Comparison of ENCODE assay signal across 27 cellular contexts in genomic region chr1:151891515-151891914, GRCh38. TPM values are rescaled to one million over a fixed set of nuclear protein-coding genes. Genes with fewer than 3 reads are reported as not detected.
DNase-seq lines count a peak whose midpoint lies in the region; ATAC-seq and TF ChIP-seq lines count a peak whose summit lies in the region.
"Had no signal": no experiment of that assay in that cellular context is flagged by ENCODE, and none has a peak within 500 bp of the region (broad histone marks: within the 10 kb centered on the region; RNA-seq: fewer than 3 reads in every experiment).

No MANE protein-coding gene starts in this region.

- TF ChIP-seq POLR2A in right lobe of liver (IDR thresholded peaks at IDR 0.05) = no peak

- H3K36me3 ChIP-seq in Karpas-422 (ENCODE audit: insufficient read depth, low read length) (peaks cover 49% of the 10 kb centered on the region), mesodermal cell (ENCODE audit: control insufficient read depth, insufficient read depth, low read length) (peaks cover 39% of the 10 kb centered on the region), right lobe of liver (peaks cover 0 to 29% (median 2%) of the 10 kb centered on the region in 4 donors)
- H3K36me3 ChIP-seq: thoracic aorta had no signal

- no peaks in the 10 kb centered on the region for H3K9me3 Mint-ChIP-seq in activated naive CD4-positive, alpha-beta T cell treated with anti-CD3 and anti-CD28 coated beads for 36 hours
- H3K9me3 Mint-ChIP-seq in activated T-helper 2 cell treated with anti-CD3 and anti-CD28 coated beads, Interferon-gamma antibody, Interleukin-2, Interleukin-4, amounts not matched to agents 10 μg/mL and 5 μg/mL and 100 μg/mL, durations not matched to agents 14 hours and 24 hours and 36 hours = no peaks in the 10 kb centered on the region
- H3K9me3 Mint-ChIP-seq: stimulated activated memory B cell treated with anti-CD40 and anti-IgM and Interleukin-4, amounts not matched to agents 10 μg/mL and 1 μg/mL and 100 μg/mL, for 72 hours had no signal

- no peaks in the 10 kb centered on the region for H3K9me3 ChIP-seq in Karpas-422 (ENCODE audit: low read length)
- H3K9me3 ChIP-seq in mesodermal cell (ENCODE audit: control insufficient read depth, low read length) = peaks cover 5% of the 10 kb centered on the region
- no peaks in the 10 kb centered on the region for H3K9me3 ChIP-seq in right lobe of liver
- H3K9me3 ChIP-seq: esophagus muscularis mucosa, gastroesophageal sphincter, thoracic aorta had no signal

- H3K27ac ChIP-seq in Karpas-422 (ENCODE audit: low read length) = peak overlapping the region; percentile 33
- peak overlapping the region; percentile 61 for H3K27ac ChIP-seq in mesodermal cell (ENCODE audit: low read depth, low read length, severe bottlenecking)
- H3K27ac ChIP-seq in coronary artery = no peak overlapping the region
- H3K27ac ChIP-seq in right lobe of liver = no peak overlapping the region
- H3K27ac ChIP-seq: esophagus muscularis mucosa, gastroesophageal sphincter, psoas muscle, thoracic aorta had no signal

- H2AFZ ChIP-seq in Karpas-422 (ENCODE audit: low read length) = no peak overlapping the region

- CTCF ChIA-PET in activated naive CD4-positive, alpha-beta T cell treated with anti-CD3 and anti-CD28 coated beads for 36 hours (lab: Charles Lee) = interaction anchor here (1.2 to 1.5 kb wide), 3 partner anchors 9 to 110 kb away, joined by 3 read pairs; no protein-coding TSS in a partner anchor

- intact Hi-C loops in activated naive CD4-positive, alpha-beta T cell treated with anti-CD3 and anti-CD28 coated beads for 36 hours (cut with micrococcal nuclease) = loop anchor here (1.0 kb wide), 1 partner anchor 40 kb away; no protein-coding TSS in a partner anchor
- intact Hi-C loops in activated T-helper 2 cell treated with anti-CD3 and anti-CD28 coated beads, Interferon-gamma antibody, Interleukin-2, Interleukin-4, amounts not matched to agents 10 μg/mL and 5 μg/mL and 100 μg/mL, durations not matched to agents 14 hours and 24 hours and 36 hours (cut with micrococcal nuclease) = no loop called here
- intact Hi-C loops in right lobe of liver (cut with DNase I) = no loop called here

- H3K27me3 ChIP-seq in Karpas-422 (ENCODE audit: low read length) = no peaks in the 10 kb centered on the region
- H3K27me3 ChIP-seq in right lobe of liver = no peaks in the 10 kb centered on the region
- H3K27me3 ChIP-seq: esophagus muscularis mucosa, gastroesophageal sphincter had no signal

- no peak for TF ChIP-seq CTCF in coronary artery (IDR thresholded peaks at IDR 0.05)
- no peak for TF ChIP-seq CTCF in right lobe of liver (IDR thresholded peaks at IDR 0.05)

- H3K4me3 Mint-ChIP-seq in activated naive CD4-positive, alpha-beta T cell treated with anti-CD3 and anti-CD28 coated beads for 36 hours = no peak overlapping the region
- H3K4me3 Mint-ChIP-seq in activated T-helper 2 cell treated with anti-CD3 and anti-CD28 coated beads, Interferon-gamma antibody, Interleukin-2, Interleukin-4, amounts not matched to agents 10 μg/mL and 5 μg/mL and 100 μg/mL, durations not matched to agents 14 hours and 24 hours and 36 hours (ENCODE audit: low read depth) = no peak overlapping the region
- H3K4me3 Mint-ChIP-seq: activated B cell treated with CpG ODN at 0.5 μM for 24 hours; stimulated activated memory B cell treated with anti-CD40 and anti-IgM and Interleukin-4, amounts not matched to agents 10 μg/mL and 1 μg/mL and 100 μg/mL, for 72 hours had no signal

- H3K4me3 ChIP-seq in Karpas-422 (ENCODE audit: low read length) (no peak overlapping the region), mesodermal cell (ENCODE audit: extremely low read depth, insufficient read depth, low read length, poor library complexity, severe bottlenecking) (no peak overlapping the region), coronary artery (no peak overlapping the region), right lobe of liver (no peak overlapping the region)
- H3K4me3 ChIP-seq: esophagus muscularis mucosa, gastroesophageal sphincter, psoas muscle, thoracic aorta had no signal

- H3K4me1 Mint-ChIP-seq in activated naive CD4-positive, alpha-beta T cell treated with anti-CD3 and anti-CD28 coated beads for 36 hours (ENCODE audit: low read depth) = peaks cover 33% of the 10 kb centered on the region
- H3K4me1 Mint-ChIP-seq in activated T-helper 2 cell treated with anti-CD3 and anti-CD28 coated beads, Interferon-gamma antibody, Interleukin-2, Interleukin-4, amounts not matched to agents 10 μg/mL and 5 μg/mL and 100 μg/mL, durations not matched to agents 14 hours and 24 hours and 36 hours (ENCODE audit: low read depth) = peaks cover 27% of the 10 kb centered on the region
- H3K4me1 Mint-ChIP-seq: activated B cell treated with CpG ODN at 0.5 μM for 24 hours; stimulated activated memory B cell treated with anti-CD40 and anti-IgM and Interleukin-4, amounts not matched to agents 10 μg/mL and 1 μg/mL and 100 μg/mL, for 72 hours had no signal

- peak overlapping the region; percentile 15 for H3K27ac Mint-ChIP-seq in activated naive CD4-positive, alpha-beta T cell treated with anti-CD3 and anti-CD28 coated beads for 36 hours
- peak overlapping the region; percentile 76 for H3K27ac Mint-ChIP-seq in activated T-helper 2 cell treated with anti-CD3 and anti-CD28 coated beads, Interferon-gamma antibody, Interleukin-2, Interleukin-4, amounts not matched to agents 10 μg/mL and 5 μg/mL and 100 μg/mL, durations not matched to agents 14 hours and 24 hours and 36 hours
- H3K27ac Mint-ChIP-seq: activated B cell treated with CpG ODN at 0.5 μM for 24 hours; stimulated activated memory B cell treated with anti-CD40 and anti-IgM and Interleukin-4, amounts not matched to agents 10 μg/mL and 1 μg/mL and 100 μg/mL, for 72 hours had no signal

- no peak overlapping the region for H3K4me2 ChIP-seq in Karpas-422 (ENCODE audit: low read depth, low read length, poor library complexity, severe bottlenecking)

- no peaks in the 10 kb centered on the region for H4K20me1 ChIP-seq in Karpas-422 (ENCODE audit: insufficient read depth, low read depth, low read length)

- H3K36me3 Mint-ChIP-seq in activated naive CD4-positive, alpha-beta T cell treated with anti-CD3 and anti-CD28 coated beads for 36 hours (ENCODE audit: low read depth) = peaks cover 59% of the 10 kb centered on the region
- peaks cover 73% of the 10 kb centered on the region for H3K36me3 Mint-ChIP-seq in activated T-helper 2 cell treated with anti-CD3 and anti-CD28 coated beads, Interferon-gamma antibody, Interleukin-2, Interleukin-4, amounts not matched to agents 10 μg/mL and 5 μg/mL and 100 μg/mL, durations not matched to agents 14 hours and 24 hours and 36 hours (ENCODE audit: low read depth)

- H3K4me1 ChIP-seq in Karpas-422 (ENCODE audit: low read length) (peaks cover 2% of the 10 kb centered on the region; the same call in 1 of the 2 replicates), mesodermal cell (ENCODE audit: control insufficient read depth, insufficient read depth, low read length, poor library complexity, severe bottlenecking) (peaks cover 20% of the 10 kb centered on the region), right lobe of liver (no peaks in the 10 kb centered on the region)
- H3K4me1 ChIP-seq: esophagus muscularis mucosa, gastroesophageal sphincter, psoas muscle had no signal

- peaks cover 4% of the 10 kb centered on the region for H3K79me2 ChIP-seq in Karpas-422 (ENCODE audit: low read length)

- no peaks in the 10 kb centered on the region for H3K9me2 ChIP-seq in Karpas-422 (replicated peaks; ENCODE audit: insufficient read depth, low read length)

- WGBS in mesodermal cell (ENCODE audit: insufficient coverage in 2 of 2), 2 experiments = 85 to 94% methylated on average over 3 of the region's 3 CpGs
- 75% methylated on average over 3 of the region's 3 CpGs for WGBS in right lobe of liver (ENCODE audit: insufficient coverage, low coverage, low lambda C conversion rate, missing lambda C conversion rate)

- no peak overlapping the region for H3K9ac ChIP-seq in Karpas-422 (ENCODE audit: low read length)

- no peaks in the 10 kb centered on the region for H3K27me3 Mint-ChIP-seq in activated naive CD4-positive, alpha-beta T cell treated with anti-CD3 and anti-CD28 coated beads for 36 hours (ENCODE audit: low read depth)
- H3K27me3 Mint-ChIP-seq in activated T-helper 2 cell treated with anti-CD3 and anti-CD28 coated beads, Interferon-gamma antibody, Interleukin-2, Interleukin-4, amounts not matched to agents 10 μg/mL and 5 μg/mL and 100 μg/mL, durations not matched to agents 14 hours and 24 hours and 36 hours (ENCODE audit: low read depth) = no peaks in the 10 kb centered on the region
- H3K27me3 Mint-ChIP-seq: activated B cell treated with CpG ODN at 0.5 μM for 24 hours; stimulated activated memory B cell treated with anti-CD40 and anti-IgM and Interleukin-4, amounts not matched to agents 10 μg/mL and 1 μg/mL and 100 μg/mL, for 72 hours had no signal

- DNase-seq in activated naive CD4-positive, alpha-beta T cell treated with anti-CD3 and anti-CD28 coated beads for 36 hours = no peak
- DNase-seq in activated naive CD4-positive, alpha-beta T cell treated with anti-CD3 and anti-CD28 coated beads, Interleukin-2, amount 50 U/mL, for 16 hours = no peak
- DNase-seq in Karpas-422 (no peak), coronary artery (ENCODE audit: low spot score) (no peak), right lobe of liver (no peak)
- DNase-seq in activated T-helper 2 cell treated with anti-CD3 and anti-CD28 coated beads, Interferon-gamma antibody, Interleukin-2, Interleukin-4, amounts not matched to agents 10 μg/mL and 5 μg/mL and 100 μg/mL, durations not matched to agents 14 hours and 24 hours and 36 hours (ENCODE audit: low spot score) = no peak
- DNase-seq: activated B cell treated with CpG ODN at 0.5 μM for 24 hours; C1 segment of cervical spinal cord; DMS 273 treated with DMSO at 0.1 percent for 48 hours; effector memory CD4-positive, alpha-beta T cell; H7; MM.1S; NCI-H1436; NCI-H524; psoas muscle; SIG-M5 had no signal

- no peak for ATAC-seq in HG02610 (IDR thresholded peaks at IDR 0.05; ENCODE audit: unreplicated experiment)
- no peak for ATAC-seq in right lobe of liver
- ATAC-seq: gastroesophageal sphincter; Panc1; psoas muscle; stimulated activated memory B cell treated with anti-CD40 and anti-IgM and Interleukin-4, amounts not matched to agents 10 μg/mL and 1 μg/mL and 100 μg/mL, for 72 hours had no signal

RNA-seq across cellular contexts. Expression of gene THEM4, which starts 17.8 kb away (rescaled TPM):
- total RNA-seq in activated naive CD4-positive, alpha-beta T cell treated with anti-CD3 and anti-CD28 coated beads for 36 hours = 10 to 100 TPM; 20.1 to 22.0 TPM
- total RNA-seq in Karpas-422 (2014; rRNA removed; shearing (Covaris generic); ENCODE audit: low replicate concordance) = 51.8 and 87.8 TPM in 2 replicates
- total RNA-seq in activated T-helper 2 cell treated with anti-CD3 and anti-CD28 coated beads, Interferon-gamma antibody, Interleukin-2, Interleukin-4, amounts not matched to agents 10 μg/mL and 5 μg/mL and 100 μg/mL, durations not matched to agents 14 hours and 24 hours and 36 hours = 27.2 and 28.0 TPM in 2 replicates
- 9.8 TPM for polyA plus RNA-seq in mesodermal cell (2013, experiment 1 of 2)
- 11.7 TPM for polyA plus RNA-seq in mesodermal cell (2013, experiment 2 of 2)
- total RNA-seq in right lobe of liver = 10 to 100 TPM in 2 of 6 experiments, 1 to 10 TPM in 4; 8.5 to 19.1 (median 9.2) TPM

RNA-seq across cellular contexts. Expression of gene THEM5, which starts 38.0 kb away (rescaled TPM):
- not detected for total RNA-seq in activated naive CD4-positive, alpha-beta T cell treated with anti-CD3 and anti-CD28 coated beads for 36 hours
- total RNA-seq in Karpas-422 (2014; rRNA removed; shearing (Covaris generic); ENCODE audit: low replicate concordance) = not detected in 2 replicates
- not detected in 2 replicates for total RNA-seq in activated T-helper 2 cell treated with anti-CD3 and anti-CD28 coated beads, Interferon-gamma antibody, Interleukin-2, Interleukin-4, amounts not matched to agents 10 μg/mL and 5 μg/mL and 100 μg/mL, durations not matched to agents 14 hours and 24 hours and 36 hours
- not detected for polyA plus RNA-seq in mesodermal cell (2013, experiment 1 of 2)
- not detected for polyA plus RNA-seq in mesodermal cell (2013, experiment 2 of 2)
- total RNA-seq in right lobe of liver = not detected
- total RNA-seq: activated B cell treated with CpG ODN at 0.5 μM for 24 hours; chondrocyte; esophagus muscularis mucosa; gastroesophageal sphincter; H7; psoas muscle; skeletal muscle tissue; T-helper 1 cell treated with Interleukin-12 subunit alpha and Interleukin-12 subunit beta and Interleukin-4 antibody, amounts not matched to agents 30 ng/mL and 1 ng/mL, for 36 hours; thoracic aorta had no signal
- polyA plus RNA-seq: AG04450, psoas muscle had no signal

RNA-seq across cellular contexts. Expression of gene C2CD4D, which starts 51.9 kb away (rescaled TPM):
- 1 to 10 TPM; 2.3 to 2.7 TPM for total RNA-seq in activated naive CD4-positive, alpha-beta T cell treated with anti-CD3 and anti-CD28 coated beads for 36 hours
- total RNA-seq in Karpas-422 (2014; rRNA removed; shearing (Covaris generic); ENCODE audit: low replicate concordance) = not detected in 2 replicates
- total RNA-seq in activated T-helper 2 cell treated with anti-CD3 and anti-CD28 coated beads, Interferon-gamma antibody, Interleukin-2, Interleukin-4, amounts not matched to agents 10 μg/mL and 5 μg/mL and 100 μg/mL, durations not matched to agents 14 hours and 24 hours and 36 hours = 1.3 and 1.6 TPM in 2 replicates
- polyA plus RNA-seq in mesodermal cell (2013, experiment 1 of 2) = 0.33 TPM
- not detected for polyA plus RNA-seq in mesodermal cell (2013, experiment 2 of 2)
- not detected for total RNA-seq in right lobe of liver
- total RNA-seq: activated B cell treated with CpG ODN at 0.5 μM for 24 hours, chondrocyte, esophagus muscularis mucosa, gastroesophageal sphincter, skeletal muscle tissue, thoracic aorta had no signal
- polyA plus RNA-seq: AG04450, psoas muscle had no signal

RNA-seq across cellular contexts. Expression of gene RORC, which starts 59.9 kb away (rescaled TPM):
- total RNA-seq in activated naive CD4-positive, alpha-beta T cell treated with anti-CD3 and anti-CD28 coated beads for 36 hours = 1 to 10 TPM; 1.4 to 1.6 TPM
- total RNA-seq in Karpas-422 (2014; rRNA removed; shearing (Covaris generic); ENCODE audit: low replicate concordance) = not detected in 2 replicates
- total RNA-seq in activated T-helper 2 cell treated with anti-CD3 and anti-CD28 coated beads, Interferon-gamma antibody, Interleukin-2, Interleukin-4, amounts not matched to agents 10 μg/mL and 5 μg/mL and 100 μg/mL, durations not matched to agents 14 hours and 24 hours and 36 hours = 0.94 and 0.99 TPM in 2 replicates
- polyA plus RNA-seq in mesodermal cell (2013, experiment 1 of 2) = not detected
- polyA plus RNA-seq in mesodermal cell (2013, experiment 2 of 2) = 0.10 TPM
- 10 to 100 TPM; 13.3 to 33.9 (median 21.5) TPM for total RNA-seq in right lobe of liver
- total RNA-seq: chondrocyte, thoracic aorta had no signal
- polyA plus RNA-seq: AG04450 had no signal

Comparison
In these comparisons a context has a peak if more than half of its experiments do, and no peak if none do; other contexts are left out.
1. H3K27ac ChIP-seq: peak in Karpas-422 (single experiment) and mesodermal cell (single experiment); none in coronary artery (0 of 2) and right lobe of liver (0 of 3).